ENCODE assay signal across 35 cellular contexts in the genomic region with DNA sequence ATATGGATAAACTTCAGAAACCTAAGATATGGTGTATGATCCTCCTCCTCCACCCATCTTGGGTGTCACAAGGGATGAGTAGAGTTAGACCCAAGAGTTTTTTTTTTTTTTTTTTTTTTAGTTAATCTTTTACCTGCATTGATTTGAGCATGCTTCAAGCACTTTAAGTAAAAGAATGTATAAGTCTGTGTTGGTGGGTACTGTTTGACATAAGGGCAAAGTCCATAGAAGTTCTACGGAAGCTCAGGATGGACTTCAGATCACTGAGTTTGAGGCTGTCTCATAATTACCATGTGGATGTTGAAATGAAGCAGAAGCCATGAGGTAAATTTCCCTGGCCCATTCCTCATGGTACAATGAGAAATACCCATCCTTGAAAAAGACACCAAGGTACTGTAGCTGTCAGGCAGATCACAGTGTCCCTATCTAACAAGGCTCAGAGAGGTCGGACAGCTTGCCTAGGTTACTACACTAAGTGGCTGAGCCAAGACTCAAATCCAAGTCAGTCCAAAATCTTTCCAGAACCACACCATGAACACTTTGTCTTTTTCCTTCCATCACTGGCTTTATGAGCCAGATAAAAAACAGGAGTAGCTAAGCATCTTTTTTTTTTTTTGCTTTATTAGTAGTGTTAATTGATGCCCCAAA.
"Had no signal": no experiment of that assay in that cellular context is flagged by ENCODE, and none has a peak within 500 bp of the region (broad histone marks: within the 10 kb centered on the region; RNA-seq: fewer than 3 reads in every experiment).

No MANE protein-coding gene starts in this region.

- ATAC-seq: activated CD4-positive, alpha-beta T cell treated with anti-CD3 and anti-CD28 coated beads for 36 hours; activated CD8-positive, alpha-beta memory T cell treated with anti-CD3 and anti-CD28 coated beads, Interleukin-2, amount 10 ng/mL, durations not matched to agents 7 days and 5 days; activated CD8-positive, alpha-beta T cell treated with anti-CD3 and anti-CD28 coated beads, Interleukin-2, amount 10 ng/mL, durations not matched to agents 7 days and 5 days; activated naive CD8-positive, alpha-beta T cell treated with anti-CD3 and anti-CD28 coated beads, Interleukin-2, amount 50 U/mL, for 24 hours; esophagus mucosa; T-helper 17 cell had no signal

- H3K27me3 Mint-ChIP-seq: activated CD4-positive, alpha-beta memory T cell treated with anti-CD3 and anti-CD28 coated beads for 36 hours; activated CD4-positive, alpha-beta T cell treated with anti-CD3 and anti-CD28 coated beads for 36 hours; activated CD4-positive, alpha-beta T cell treated with anti-CD3 and anti-CD28 coated beads, Interleukin-2, amount 10 ng/mL, durations not matched to agents 24 days and 14 days; activated CD8-positive, alpha-beta memory T cell treated with anti-CD3 and anti-CD28 coated beads, Interleukin-2, amount 10 ng/mL, durations not matched to agents 7 days and 5 days; activated naive CD4-positive, alpha-beta T cell treated with anti-CD3 and anti-CD28 coated beads, Interleukin-2, amount 50 U/mL, for 24 hours; activated naive CD8-positive, alpha-beta T cell treated with anti-CD3 and anti-CD28 coated beads for 36 hours; activated naive CD8-positive, alpha-beta T cell treated with anti-CD3 and anti-CD28 coated beads, Interleukin-2, amount 50 U/mL, for 24 hours; brain; dendritic cell treated with granulocyte-macrophage colony-stimulating factor and Interleukin-4, amounts not matched to agents 40 ng/mL and 50 ng/mL, for 4 days; T-helper 17 cell had no signal

- H3K4me1 ChIP-seq: ascending aorta, breast epithelium had no signal

- H3K36me3 Mint-ChIP-seq: activated CD4-positive, alpha-beta memory T cell treated with anti-CD3 and anti-CD28 coated beads for 36 hours; activated CD8-positive, alpha-beta memory T cell treated with anti-CD3 and anti-CD28 coated beads, Interleukin-2, amount 10 ng/mL, durations not matched to agents 7 days and 5 days; activated naive CD4-positive, alpha-beta T cell treated with anti-CD3 and anti-CD28 coated beads, Interleukin-2, amount 50 U/mL, for 24 hours; activated naive CD8-positive, alpha-beta T cell treated with anti-CD3 and anti-CD28 coated beads for 36 hours; brain had no signal

- DNase-seq: activated CD4-positive, alpha-beta memory T cell treated with anti-CD3 and anti-CD28 coated beads for 36 hours; activated CD4-positive, alpha-beta T cell treated with anti-CD3 and anti-CD28 coated beads for 36 hours; activated CD4-positive, alpha-beta T cell treated with anti-CD3 and anti-CD28 coated beads, Interleukin-2, amount 10 ng/mL, durations not matched to agents 24 days and 14 days; activated CD4-positive, CD25-positive, alpha-beta regulatory T cell; activated CD4-positive, CD25-positive, alpha-beta regulatory T cell treated with anti-CD3 and anti-CD28 coated beads, Interleukin-2, amount 50 U/mL, for 72 hours; activated CD8-positive, alpha-beta memory T cell treated with anti-CD3 and anti-CD28 coated beads, Interleukin-2, amount 10 ng/mL, durations not matched to agents 7 days and 5 days; activated CD8-positive, alpha-beta memory T cell treated with anti-CD3 and anti-CD28 coated beads, Interleukin-2, amount 50 U/mL, for 4 hours; activated CD8-positive, alpha-beta T cell treated with anti-CD3 and anti-CD28 coated beads, Interleukin-2, amount 10 ng/mL, durations not matched to agents 7 days and 5 days; activated effector memory CD4-positive, alpha-beta T cell treated with anti-CD3 and anti-CD28 coated beads, Interleukin-2, amount 50 U/mL, for 16 hours; activated naive CD4-positive, alpha-beta T cell treated with anti-CD3 and anti-CD28 coated beads for 36 hours; activated naive CD8-positive, alpha-beta T cell treated with anti-CD3 and anti-CD28 coated beads for 36 hours; activated naive CD8-positive, alpha-beta T cell treated with anti-CD3 and anti-CD28 coated beads, Interleukin-2, amount 50 U/mL, for 24 hours; activated T-cell treated with anti-CD3 and anti-CD28 coated beads, Interleukin-2, amount 50 U/mL, for 1 hour; activated T-cell treated with anti-CD3 and anti-CD28 coated beads, Interleukin-2, amount 50 U/mL, for 48 hours; adrenal gland; central memory CD4-positive, alpha-beta T cell; dorsolateral prefrontal cortex; effector memory CD4-positive, alpha-beta T cell; endodermal cell; head of caudate nucleus; T-helper 1 cell; T-helper 17 cell; T1000; WERI-Rb-1 had no signal

- H3K27me3 ChIP-seq: adrenal gland, ascending aorta, breast epithelium, cardiac muscle cell, dorsolateral prefrontal cortex had no signal

- H3K9me3 Mint-ChIP-seq: dendritic cell treated with granulocyte-macrophage colony-stimulating factor and Interleukin-4, amounts not matched to agents 40 ng/mL and 50 ng/mL, for 4 days; endodermal cell had no signal

- H3K9me3 ChIP-seq: adrenal gland, ascending aorta, breast epithelium had no signal

- H3K4me3 ChIP-seq: adrenal gland, ascending aorta, breast epithelium, cardiac muscle cell, coronary artery, dorsolateral prefrontal cortex had no signal

- H3K36me3 ChIP-seq: adrenal gland, ascending aorta, breast epithelium, cardiac muscle cell, WERI-Rb-1 had no signal

- H3K4me1 Mint-ChIP-seq: activated CD4-positive, alpha-beta T cell treated with anti-CD3 and anti-CD28 coated beads for 36 hours; activated CD4-positive, alpha-beta T cell treated with anti-CD3 and anti-CD28 coated beads, Interleukin-2, amount 10 ng/mL, durations not matched to agents 24 days and 14 days; activated CD8-positive, alpha-beta memory T cell treated with anti-CD3 and anti-CD28 coated beads, Interleukin-2, amount 10 ng/mL, durations not matched to agents 7 days and 5 days; activated naive CD4-positive, alpha-beta T cell treated with anti-CD3 and anti-CD28 coated beads, Interleukin-2, amount 50 U/mL, for 24 hours; activated naive CD8-positive, alpha-beta T cell treated with anti-CD3 and anti-CD28 coated beads for 36 hours; activated naive CD8-positive, alpha-beta T cell treated with anti-CD3 and anti-CD28 coated beads, Interleukin-2, amount 50 U/mL, for 24 hours; T-helper 17 cell had no signal

- H3K27ac ChIP-seq: adrenal gland, ascending aorta, breast epithelium, cardiac muscle cell, coronary artery, dorsolateral prefrontal cortex, WERI-Rb-1 had no signal

- H3K27ac Mint-ChIP-seq: activated CD4-positive, alpha-beta memory T cell treated with anti-CD3 and anti-CD28 coated beads for 36 hours; activated CD4-positive, alpha-beta T cell treated with anti-CD3 and anti-CD28 coated beads for 36 hours; activated CD4-positive, alpha-beta T cell treated with anti-CD3 and anti-CD28 coated beads, Interleukin-2, amount 10 ng/mL, durations not matched to agents 24 days and 14 days; activated CD8-positive, alpha-beta memory T cell treated with anti-CD3 and anti-CD28 coated beads, Interleukin-2, amount 10 ng/mL, durations not matched to agents 7 days and 5 days; activated CD8-positive, alpha-beta T cell treated with anti-CD3 and anti-CD28 coated beads, Interleukin-2, amount 10 ng/mL, durations not matched to agents 7 days and 5 days; activated naive CD4-positive, alpha-beta T cell treated with anti-CD3 and anti-CD28 coated beads for 36 hours; activated naive CD4-positive, alpha-beta T cell treated with anti-CD3 and anti-CD28 coated beads, Interleukin-2, amount 50 U/mL, for 24 hours; activated naive CD8-positive, alpha-beta T cell treated with anti-CD3 and anti-CD28 coated beads for 36 hours; activated naive CD8-positive, alpha-beta T cell treated with anti-CD3 and anti-CD28 coated beads, Interleukin-2, amount 50 U/mL, for 24 hours; activated T-helper 1 cell treated with anti-CD3 and anti-CD28 coated beads, Interleukin-12 subunit alpha, Interleukin-12 subunit beta, Interleukin-2, Interleukin-4 antibody, amounts not matched to agents 30 ng/mL and 10 ng/mL and 1 ng/mL, durations not matched to agents 14 hours and 24 hours and 36 hours; activated T-helper 2 cell treated with anti-CD3 and anti-CD28 coated beads, Interferon-gamma antibody, Interleukin-2, Interleukin-4, amounts not matched to agents 10 μg/mL and 5 μg/mL and 100 μg/mL, durations not matched to agents 14 hours and 24 hours and 36 hours; dendritic cell treated with granulocyte-macrophage colony-stimulating factor and Interleukin-4, amounts not matched to agents 40 ng/mL and 50 ng/mL, for 4 days; endodermal cell; T-helper 17 cell; T-helper 2 cell treated with Interferon-gamma antibody and Interleukin-4, amounts not matched to agents 5 μg/mL and 100 μg/mL, for 36 hours had no signal

- H3K4me3 Mint-ChIP-seq: activated CD4-positive, alpha-beta memory T cell treated with anti-CD3 and anti-CD28 coated beads for 36 hours; activated CD4-positive, alpha-beta T cell treated with anti-CD3 and anti-CD28 coated beads for 36 hours; activated CD4-positive, alpha-beta T cell treated with anti-CD3 and anti-CD28 coated beads, Interleukin-2, amount 10 ng/mL, durations not matched to agents 24 days and 14 days; activated CD8-positive, alpha-beta memory T cell treated with anti-CD3 and anti-CD28 coated beads, Interleukin-2, amount 10 ng/mL, durations not matched to agents 7 days and 5 days; activated CD8-positive, alpha-beta T cell treated with anti-CD3 and anti-CD28 coated beads, Interleukin-2, amount 10 ng/mL, durations not matched to agents 7 days and 5 days; activated naive CD4-positive, alpha-beta T cell treated with anti-CD3 and anti-CD28 coated beads for 36 hours; activated naive CD4-positive, alpha-beta T cell treated with anti-CD3 and anti-CD28 coated beads, Interleukin-2, amount 50 U/mL, for 24 hours; activated naive CD8-positive, alpha-beta T cell treated with anti-CD3 and anti-CD28 coated beads for 36 hours; activated naive CD8-positive, alpha-beta T cell treated with anti-CD3 and anti-CD28 coated beads, Interleukin-2, amount 50 U/mL, for 24 hours; activated T-helper 1 cell treated with anti-CD3 and anti-CD28 coated beads, Interleukin-12 subunit alpha, Interleukin-12 subunit beta, Interleukin-2, Interleukin-4 antibody, amounts not matched to agents 30 ng/mL and 10 ng/mL and 1 ng/mL, durations not matched to agents 14 hours and 24 hours and 36 hours; brain; dendritic cell treated with granulocyte-macrophage colony-stimulating factor and Interleukin-4, amounts not matched to agents 40 ng/mL and 50 ng/mL, for 4 days; endodermal cell; T-helper 17 cell; T-helper 2 cell treated with Interferon-gamma antibody and Interleukin-4, amounts not matched to agents 5 μg/mL and 100 μg/mL, for 36 hours had no signal
